In the genomic region with DNA sequence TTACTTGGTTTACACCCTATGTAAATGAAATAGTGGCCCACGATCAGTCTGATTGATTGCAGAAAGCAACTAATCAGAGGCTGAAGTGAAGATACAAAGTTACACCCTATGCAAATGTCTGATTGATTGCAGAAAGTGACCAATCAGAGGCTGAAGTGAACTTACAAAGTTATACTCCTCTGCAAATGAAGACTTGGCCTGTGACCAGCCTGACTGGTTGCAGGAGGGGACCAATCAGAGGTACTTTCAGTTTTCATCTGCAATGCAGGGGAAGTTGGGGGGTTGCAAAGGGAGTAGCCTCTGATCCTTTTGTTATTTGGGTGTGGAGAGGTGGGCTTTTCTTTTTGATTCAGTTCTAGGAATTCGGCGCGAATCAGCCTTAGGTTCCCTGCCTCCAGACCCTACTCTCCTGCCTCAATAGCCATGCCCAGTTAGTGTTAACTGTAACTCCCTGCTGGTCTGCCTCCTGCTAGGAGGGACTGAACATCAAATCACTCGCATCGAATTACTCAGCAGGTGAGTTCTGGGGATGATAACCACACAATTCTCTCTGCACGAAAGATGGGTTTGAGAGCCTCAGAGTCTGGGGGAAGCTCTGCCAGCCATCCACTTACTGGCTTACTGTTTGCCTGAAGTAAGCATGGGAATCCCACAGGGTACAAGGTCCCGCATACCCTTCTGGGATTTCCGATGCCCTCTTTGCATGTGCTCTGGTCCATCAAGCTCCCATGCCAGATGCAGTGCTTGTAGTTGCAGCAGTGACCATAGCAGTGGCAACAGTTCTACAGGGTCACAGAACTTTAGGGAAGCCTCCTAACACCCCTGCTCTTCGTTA, we compare ENCODE assay signal across 8 cellular contexts. TPM values are rescaled to one million over a fixed set of nuclear protein-coding genes. Genes with fewer than 3 reads are reported as not detected.
DNase-seq lines count a peak whose midpoint lies in the region; ATAC-seq, FAIRE-seq and TF ChIP-seq lines count a peak whose summit lies in the region.

No MANE protein-coding gene starts in this region.

- in situ Hi-C loops in SK-MEL-5 (cut with HindIII; ENCODE audit: low pct_unique_long_range_greater_than_20kb, low sequenced_read_pairs), result no loop called here

- FAIRE-seq in small intestine (lab: Jason Lieb, UNC), result no peak

- no peaks in the 10 kb centered on the region for H3K27me3 ChIP-seq in fibroblast of lung (ENCODE audit: control insufficient read depth, insufficient read depth, low read length)
- no peaks in the 10 kb centered on the region for H3K27me3 ChIP-seq in small intestine (ENCODE audit: control insufficient read depth in 2 of 2, insufficient read depth in 2 of 2, low read length in 2 of 2)
- H3K27me3 ChIP-seq in colonic mucosa, result no peaks in the 10 kb centered on the region

- no peak overlapping the region for H3K9ac ChIP-seq in fibroblast of lung (ENCODE audit: insufficient read depth, low read length)
- H3K9ac ChIP-seq in colonic mucosa (ENCODE audit: low read depth in 2 of 2, low read length in 2 of 2), result no peak overlapping the region

- H3K27ac ChIP-seq in fibroblast of lung (ENCODE audit: insufficient read depth, low read length) (no peak overlapping the region), small intestine (ENCODE audit: low read depth in 1 of 2, low read length in 1 of 2) (no peak overlapping the region), colonic mucosa (no peak overlapping the region)

- no peaks in the 10 kb centered on the region for H4K20me1 ChIP-seq in fibroblast of lung (ENCODE audit: control insufficient read depth, extremely low read depth, insufficient read depth, low read length)

- H3K4me1 ChIP-seq in fibroblast of lung (ENCODE audit: control insufficient read depth, extremely low read depth, insufficient read depth, low read length) (no peaks in the 10 kb centered on the region), small intestine (ENCODE audit: control insufficient read depth in 2 of 2, insufficient read depth in 1 of 2, low read depth in 1 of 2, low read length in 1 of 2) (no peaks in the 10 kb centered on the region), colonic mucosa (no peaks in the 10 kb centered on the region)

- H2AFZ ChIP-seq in fibroblast of lung (ENCODE audit: low read length), result peak overlapping the region; percentile 19

- WGBS in small intestine, 3 donors, result 53 to 79% (median 56%) methylated on average over 10 of the region's 10 CpGs

- DNase-seq in Right ventricle myocardium superior (no peak), cardiac septum (ENCODE audit: low spot score) (no peak), SK-MEL-5 (ENCODE audit: low read depth, low spot score) (peak; percentile 8), fibroblast of lung (ENCODE audit: low read depth in 2 of 2) (peak; percentile 51 to 69), small intestine (peak; percentile 90), colonic mucosa (no peak), NCI-H446 (lab: John Stamatoyannopoulos, UW) (no peak), DMS153 treated with DMSO at 0.1 percent for 48 hours (lab: John Stamatoyannopoulos, UW; ENCODE audit: unreplicated experiment) (no peak)

- H3K4me2 ChIP-seq in fibroblast of lung (ENCODE audit: extremely low read depth, insufficient read depth, low read length), result no peak overlapping the region

- H3K79me2 ChIP-seq in fibroblast of lung (ENCODE audit: control insufficient read depth, insufficient read depth, low read length), result no peaks in the 10 kb centered on the region

- peak overlapping the region in 1 of 4 experiments; percentile 23 for H3K4me3 ChIP-seq in fibroblast of lung (replicated peaks in 1 of 4; ENCODE audit: control extremely low read depth in 1 of 4, insufficient read depth in 1 of 4, low read depth in 3 of 4, low read length in 4 of 4)
- H3K4me3 ChIP-seq in small intestine (ENCODE audit: low read depth in 1 of 2, low read length in 2 of 2), result no peak overlapping the region
- no peak overlapping the region for H3K4me3 ChIP-seq in colonic mucosa

- ATAC-seq in Right ventricle myocardium superior (ENCODE audit: poor library complexity), result peak; percentile 25

- H3K36me3 ChIP-seq in fibroblast of lung (ENCODE audit: control insufficient read depth, insufficient read depth, low read length), result no peaks in the 10 kb centered on the region
- no peaks in the 10 kb centered on the region for H3K36me3 ChIP-seq in small intestine (ENCODE audit: control insufficient read depth in 2 of 2, insufficient read depth in 2 of 2, low read length in 2 of 2)
- no peaks in the 10 kb centered on the region for H3K36me3 ChIP-seq in colonic mucosa

- H3K9me3 ChIP-seq in fibroblast of lung (ENCODE audit: control insufficient read depth, insufficient read depth, low read depth, low read length), result no peaks in the 10 kb centered on the region
- H3K9me3 ChIP-seq in small intestine (ENCODE audit: control insufficient read depth, low read depth), result no peaks in the 10 kb centered on the region
- H3K9me3 ChIP-seq in colonic mucosa, result no peaks in the 10 kb centered on the region

- TF ChIP-seq CTCF in fibroblast of lung (conservative IDR thresholded peaks at IDR 0.05 in 1 of 2, IDR thresholded peaks at IDR 0.05 in 1 of 2; ENCODE audit: low read depth in 1 of 2, low read length in 2 of 2) (no peak), colonic mucosa (IDR thresholded peaks at IDR 0.05) (no peak)

- intact Hi-C loops in Right ventricle myocardium superior (cut with DNase I) (no loop called here), cardiac septum (cut with DNase I) (no loop called here), colonic mucosa (cut with DNase I) (no loop called here)

RNA-seq across cellular contexts. Expression of a gene that starts 7.5 kb away (rescaled TPM):
- 0.38 TPM for total RNA-seq in Right ventricle myocardium superior
- total RNA-seq in cardiac septum, result 0.27 TPM
- not detected in 2 replicates for total RNA-seq in SK-MEL-5 (2014; rRNA removed; shearing (Covaris generic))
- 0.04 TPM in 1 of 2 replicates, not detected in the other for polyA plus RNA-seq in SK-MEL-5 (2015; cell fraction: cytosol; rRNA removed)
- not detected in 2 replicates for polyA plus RNA-seq in SK-MEL-5 (2015; cell fraction: nucleus; rRNA removed)
- under 0.01 TPM in 1 of 2 replicates, not detected in the other for total RNA-seq in fibroblast of lung
- not detected in 2 replicates for polyA plus RNA-seq in fibroblast of lung
- polyA plus RNA-seq in fibroblast of lung (2012), result not detected in 2 replicates
- polyA minus RNA-seq in fibroblast of lung (ENCODE audit: low replicate concordance), result not detected in 2 replicates
- 1 to 10 TPM; 1.7 to 2.9 (median 1.9) TPM for polyA plus RNA-seq in small intestine
- total RNA-seq in colonic mucosa, result 1 to 10 TPM in 1 of 2 donors, under 1 TPM in 1; 0.84 to 2.3 TPM

RNA-seq across cellular contexts. Expression of a gene that starts 50.5 kb away (rescaled TPM):
- total RNA-seq in Right ventricle myocardium superior (21.0 TPM), cardiac septum (15.9 TPM), fibroblast of lung (29.8 and 42.6 TPM in 2 replicates), colonic mucosa (1 to 10 TPM; 6.2 to 7.5 TPM)
- 17.6 and 18.0 TPM in 2 replicates for total RNA-seq in SK-MEL-5 (2014; rRNA removed; shearing (Covaris generic))
- 21.7 and 29.3 TPM in 2 replicates for polyA plus RNA-seq in SK-MEL-5 (2015; cell fraction: cytosol; rRNA removed)
- polyA plus RNA-seq in SK-MEL-5 (2015; cell fraction: nucleus; rRNA removed), result 116 and 132 TPM in 2 replicates
- polyA plus RNA-seq in fibroblast of lung (22.7 and 22.8 TPM in 2 replicates), small intestine (1 to 10 TPM; 5.4 to 6.3 (median 6.2) TPM)
- 14.8 and 15.2 TPM in 2 replicates for polyA plus RNA-seq in fibroblast of lung (2012)
- polyA minus RNA-seq in fibroblast of lung (ENCODE audit: low replicate concordance), result 7.9 and 9.8 TPM in 2 replicates

RNA-seq across cellular contexts. Expression of a gene that starts 55.5 kb away (rescaled TPM):
- total RNA-seq in Right ventricle myocardium superior, result 5.5 TPM
- total RNA-seq in cardiac septum, result 6.7 TPM
- total RNA-seq in SK-MEL-5 (2014; rRNA removed; shearing (Covaris generic)), result 97.8 and 114 TPM in 2 replicates
- polyA plus RNA-seq in SK-MEL-5 (2015; cell fraction: cytosol; rRNA removed), result 68.4 and 84.7 TPM in 2 replicates
- polyA plus RNA-seq in SK-MEL-5 (2015; cell fraction: nucleus; rRNA removed), result 16.7 and 39.0 TPM in 2 replicates
- total RNA-seq in fibroblast of lung, result 90.3 and 93.7 TPM in 2 replicates
- 69.4 and 78.2 TPM in 2 replicates for polyA plus RNA-seq in fibroblast of lung
- polyA plus RNA-seq in fibroblast of lung (2012), result 58.6 and 64.7 TPM in 2 replicates
- polyA minus RNA-seq in fibroblast of lung (ENCODE audit: low replicate concordance), result 14.7 and 23.3 TPM in 2 replicates
- polyA plus RNA-seq in small intestine, result 10 to 100 TPM in 2 of 3 donors, 1 to 10 TPM in 1; 5.6 to 59.5 (median 12.4) TPM
- total RNA-seq in colonic mucosa, result 10 to 100 TPM; 50.0 to 77.6 TPM

Comparison
In these comparisons a context has a peak if more than half of its experiments do, and no peak if none do; other contexts are left out.
1. DNase-seq: peak in SK-MEL-5 (single experiment), fibroblast of lung (2 of 2) and small intestine (single experiment); none in Right ventricle myocardium superior (single experiment), cardiac septum (single experiment), colonic mucosa (single experiment), NCI-H446 (0 of 2) and DMS153 treated with DMSO at 0.1 percent for 48 hours (single experiment).